8 cellular contexts compared by ENCODE assay signal in genomic region chr21:42654179-42654912, GRCh38. TPM values are rescaled to one million over a fixed set of nuclear protein-coding genes. Genes with fewer than 3 reads are reported as not detected.
DNase-seq lines count a peak whose midpoint lies in the region; ATAC-seq, FAIRE-seq and TF ChIP-seq lines count a peak whose summit lies in the region.
"Had no signal": no experiment of that assay in that cellular context is flagged by ENCODE, and none has a peak within 500 bp of the region (broad histone marks: within the 10 kb centered on the region; RNA-seq: fewer than 3 reads in every experiment).

No MANE protein-coding gene starts in this region.

- peak overlapping the region; percentile 52 to 60 for H3K4me3 ChIP-seq in left lung
- peak overlapping the region; percentile 71 for H3K4me3 ChIP-seq in thoracic aorta

- no peak overlapping the region for H3K27ac Mint-ChIP-seq in activated naive CD4-positive, alpha-beta T cell treated with anti-CD3 and anti-CD28 coated beads, Interleukin-2, amount 50 U/mL, for 24 hours

- H3K9me3 Mint-ChIP-seq in activated naive CD4-positive, alpha-beta T cell treated with anti-CD3 and anti-CD28 coated beads, Interleukin-2, amount 50 U/mL, for 24 hours, result no peaks in the 10 kb centered on the region

- H3K9me3 ChIP-seq in left lung, result no peaks in the 10 kb centered on the region
- no peaks in the 10 kb centered on the region for H3K9me3 ChIP-seq in thoracic aorta

- H3K4me1 ChIP-seq in left lung (peaks cover 13 to 26% of the 10 kb centered on the region in 2 donors), thoracic aorta (ENCODE audit: control insufficient read depth in 1 of 2, low read depth in 2 of 2) (peaks cover 0 to 16% of the 10 kb centered on the region in 2 donors)

- DNase-seq in GM19239 (ENCODE audit: insufficient read length, low spot score) (peak; percentile 61), NCI-H2107 (lab: John Stamatoyannopoulos, UW) (peak; percentile 68), left lung (peak in 1 of 2 donors; percentile 72), thoracic aorta (ENCODE audit: low spot score) (no peak), hepatic stellate cell (ENCODE audit: low spot score) (no peak)

- FAIRE-seq in GM19239 (lab: Jason Lieb, UNC), result no peak
- FAIRE-seq: TTC549 had no signal

- H3K36me3 Mint-ChIP-seq in activated naive CD4-positive, alpha-beta T cell treated with anti-CD3 and anti-CD28 coated beads, Interleukin-2, amount 50 U/mL, for 24 hours, result no peaks in the 10 kb centered on the region

- ATAC-seq in left lung (peak; percentile 55), thoracic aorta (ENCODE audit: insufficient number of reproducible peaks, low FRiP score, low read depth) (no peak), GM19324 (IDR thresholded peaks at IDR 0.05; ENCODE audit: low FRiP score, unreplicated experiment) (no peak)

- peak overlapping the region; percentile 62 for H3K4me3 Mint-ChIP-seq in activated naive CD4-positive, alpha-beta T cell treated with anti-CD3 and anti-CD28 coated beads, Interleukin-2, amount 50 U/mL, for 24 hours

- peaks cover 0 to 50% of the 10 kb centered on the region in 2 donors for H3K27me3 ChIP-seq in left lung
- no peaks in the 10 kb centered on the region for H3K27me3 ChIP-seq in thoracic aorta (replicated peaks; ENCODE audit: insufficient read depth)

- H3K27me3 Mint-ChIP-seq in activated naive CD4-positive, alpha-beta T cell treated with anti-CD3 and anti-CD28 coated beads, Interleukin-2, amount 50 U/mL, for 24 hours, result no peaks in the 10 kb centered on the region

- no peak for TF ChIP-seq CTCF in left lung (IDR thresholded peaks at IDR 0.05)
- TF ChIP-seq CTCF in thoracic aorta (IDR thresholded peaks at IDR 0.05), result no peak

- intact Hi-C loops in left lung (cut with DNase I), result no loop called here

- H3K36me3 ChIP-seq in left lung (no peaks in the 10 kb centered on the region), thoracic aorta (no peaks in the 10 kb centered on the region)

- H3K27ac ChIP-seq in left lung, result no peak overlapping the region
- H3K27ac ChIP-seq in thoracic aorta, result no peak overlapping the region

- peaks cover 37% of the 10 kb centered on the region for H3K4me1 Mint-ChIP-seq in activated naive CD4-positive, alpha-beta T cell treated with anti-CD3 and anti-CD28 coated beads, Interleukin-2, amount 50 U/mL, for 24 hours

RNA-seq across cellular contexts. Expression of gene PDE9A, which starts 0.9 kb away (rescaled TPM):
- total RNA-seq in left lung (1 to 10 TPM; 5.1 to 9.6 TPM), thoracic aorta (1 to 10 TPM; 4.2 to 4.7 TPM)

Comparison
In these comparisons a context has a peak if more than half of its experiments do, and no peak if none do; other contexts are left out.
1. DNase-seq: peak in GM19239 (single experiment) and NCI-H2107 (single experiment); none in thoracic aorta (single experiment) and hepatic stellate cell (single experiment).